8 cellular contexts compared by ENCODE assay signal in the genomic region with DNA sequence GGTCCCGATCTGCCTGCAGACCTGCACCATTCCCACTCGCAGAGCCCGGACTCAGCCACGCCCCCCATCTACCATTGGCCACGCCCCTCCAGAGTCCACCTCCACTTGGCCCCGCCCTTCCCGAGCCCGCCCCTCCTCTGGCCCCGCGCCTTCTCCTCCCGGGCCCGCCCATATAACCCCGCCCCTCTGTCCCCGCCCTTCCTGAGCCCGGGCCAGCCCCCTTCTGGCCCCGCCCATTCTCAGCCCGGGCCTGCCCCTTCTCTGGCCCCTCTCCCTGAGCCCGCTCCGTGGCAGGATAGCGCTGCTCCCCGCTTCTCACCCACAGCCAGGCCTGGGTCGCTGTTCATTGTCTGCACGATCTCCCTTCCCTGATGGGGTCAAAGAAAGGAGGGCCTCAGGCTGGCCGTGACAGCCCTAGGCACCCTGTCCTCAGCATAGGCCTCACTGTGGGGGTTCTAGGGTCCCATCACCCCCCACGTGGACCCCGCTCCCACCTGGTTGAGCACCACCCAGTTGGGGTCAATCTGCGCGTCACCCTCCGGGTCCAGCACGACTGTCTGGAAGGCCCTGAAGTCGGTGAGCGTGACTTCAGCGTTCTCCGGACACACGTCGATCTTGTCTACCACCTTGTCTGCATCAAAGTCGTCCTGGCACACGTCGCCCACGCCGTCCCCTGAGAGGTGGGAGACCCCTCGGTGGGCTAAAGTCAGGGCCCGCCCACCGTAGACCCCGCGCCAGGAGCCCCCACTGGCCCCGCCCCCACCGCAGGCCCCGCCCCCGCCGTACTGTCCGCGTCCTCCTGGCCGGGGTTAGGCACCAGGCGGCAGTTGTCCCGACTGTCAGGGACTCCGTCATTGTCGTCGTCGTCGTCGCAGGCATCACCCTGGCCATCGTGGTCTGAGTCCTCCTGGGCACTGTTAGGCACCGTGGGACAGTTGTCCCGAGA. TPM values are rescaled to one million over a fixed set of nuclear protein-coding genes. Genes with fewer than 3 reads are reported as not detected.
DNase-seq lines count a peak whose midpoint lies in the region; ATAC-seq lines count a peak whose summit lies in the region.

No MANE protein-coding gene starts in this region.

- H3K36me3 ChIP-seq in iPS-20b (ENCODE audit: insufficient read depth, low read depth, low read length) = no peaks in the 10 kb centered on the region

- H3K4me3 ChIP-seq in iPS-20b (ENCODE audit: low read length) = peak overlapping the region; percentile 38; the same call in 1 of the 2 replicates

- H3K9me3 ChIP-seq in iPS-20b (ENCODE audit: insufficient read depth, low read depth, low read length) = no peaks in the 10 kb centered on the region

- in situ Hi-C loops in Caki2 (cut with HindIII; ENCODE audit: low pct_unique_long_range_greater_than_20kb, low sequenced_read_pairs) = no loop called here

- no peak for ATAC-seq in HG02642 (IDR thresholded peaks at IDR 0.05; ENCODE audit: poor library complexity, unreplicated experiment)
- no peak for ATAC-seq in GM21717 (IDR thresholded peaks at IDR 0.05; ENCODE audit: unreplicated experiment)

- DNase-seq in Caki2 (ENCODE audit: low read depth) = peak; percentile 56
- peak; percentile 62 for DNase-seq in LoVo (ENCODE audit: low spot score)
- peak; percentile 56 for DNase-seq in T-helper 9 cell
- DNase-seq in amniotic epithelial cell (ENCODE audit: low read depth) = peak; percentile 50
- peak; percentile 58 to 68 for DNase-seq in stimulated activated CD4-positive, alpha-beta T cell treated with anti-CD3 and anti-CD28 coated beads, Interleukin-4, amount 100 ng/mL, for 4 hours

- no peaks in the 10 kb centered on the region for H3K4me1 ChIP-seq in iPS-20b (ENCODE audit: insufficient read depth, low read length)

- no peak overlapping the region for H3K9ac ChIP-seq in iPS-20b (ENCODE audit: low read depth, low read length)

- H3K27me3 ChIP-seq in iPS-20b (ENCODE audit: insufficient read depth, low read length) = peaks cover 99% of the 10 kb centered on the region

- no peak overlapping the region for H3K27ac ChIP-seq in iPS-20b (ENCODE audit: low read length)

RNA-seq across cellular contexts. Expression of a gene that starts 5.7 kb away (rescaled TPM):
- not detected in 2 replicates for total RNA-seq in Caki2 (2014; rRNA removed; shearing (Covaris generic); ENCODE audit: low replicate concordance)

RNA-seq across cellular contexts. Expression of a gene that starts 46.3 kb away (rescaled TPM):
- 70.9 and 71.8 TPM in 2 replicates for total RNA-seq in Caki2 (2014; rRNA removed; shearing (Covaris generic); ENCODE audit: low replicate concordance)
